Comparison of ENCODE assay signal across 1 cellular context in the genomic region with DNA sequence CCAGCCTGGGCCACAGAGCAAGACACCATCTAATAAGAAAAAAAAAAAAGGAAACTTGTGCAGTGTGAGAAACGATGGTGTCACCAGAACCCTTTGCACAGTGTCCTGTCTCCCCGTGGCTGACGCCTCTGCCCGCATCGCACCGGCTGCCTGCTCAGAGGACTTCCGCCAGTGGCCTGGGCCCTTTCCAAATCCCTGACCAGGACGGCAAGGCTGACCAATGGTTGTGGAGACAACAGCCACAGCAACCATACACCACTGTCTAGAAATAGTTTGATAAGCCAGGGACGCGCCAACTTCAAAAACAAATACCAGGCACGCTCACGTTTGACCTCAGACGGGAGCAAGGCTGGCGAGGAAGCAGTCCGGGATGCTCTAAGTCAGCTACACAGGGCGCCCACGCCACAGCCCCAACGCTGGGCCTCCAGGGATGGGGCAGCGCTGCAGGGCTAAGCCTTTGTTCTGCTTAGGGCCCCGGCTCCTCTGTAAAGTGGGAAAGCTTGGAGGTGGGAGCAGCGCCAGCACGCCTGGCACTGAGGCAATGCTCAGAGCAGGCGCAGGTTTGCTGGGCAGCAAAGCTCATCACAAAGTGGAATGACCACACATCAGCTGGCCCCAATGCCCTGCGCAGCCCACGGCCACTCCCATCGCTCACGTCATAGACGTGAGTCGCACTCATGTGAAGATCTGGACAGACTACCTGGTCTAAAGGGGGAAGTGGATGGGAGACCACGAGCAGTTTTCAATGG.
TF ChIP-seq lines count a peak whose summit lies in the region.

No MANE protein-coding gene starts in this region.

TF ChIP-seq in WTC11, 78 proteins besides CTCF, POLR2A, EP300 and RAD21:
- TF ChIP-seq, protein P1, sequence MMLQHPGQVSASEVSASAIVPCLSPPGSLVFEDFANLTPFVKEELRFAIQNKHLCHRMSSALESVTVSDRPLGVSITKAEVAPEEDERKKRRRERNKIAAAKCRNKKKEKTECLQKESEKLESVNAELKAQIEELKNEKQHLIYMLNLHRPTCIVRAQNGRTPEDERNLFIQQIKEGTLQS (CRISPR knock-in tag; conservative IDR thresholded peaks at IDR 0.05), result no peak
- TF ChIP-seq FOXP1 (CRISPR knock-in tag; IDR thresholded peaks at IDR 0.05; ENCODE audit: borderline replicate concordance) (no peak), ATF1 (CRISPR knock-in tag; IDR thresholded peaks at IDR 0.05) (no peak), RORB (CRISPR knock-in tag; IDR thresholded peaks at IDR 0.05) (no peak), ZNF416 (CRISPR knock-in tag; IDR thresholded peaks at IDR 0.05) (0 out of 2 replicates have a peak, but pooled peaks have one; percentile 27), KAT7 (CRISPR knock-in tag; IDR thresholded peaks at IDR 0.05; ENCODE audit: borderline replicate concordance) (no peak)
